6 cellular contexts compared by ENCODE assay signal in genomic region chr19:46660601-46661019, GRCh38. TPM values are rescaled to one million over a fixed set of nuclear protein-coding genes. Genes with fewer than 3 reads are reported as not detected.
A peak's percentile ranks its signal among the peaks of the same experiment; 100 is the strongest.
DNase-seq lines count a peak whose midpoint lies in the region; ATAC-seq and TF ChIP-seq lines count a peak whose summit lies in the region.

No MANE protein-coding gene starts in this region.

- DNase-seq in nephron progenitor cell: no peak
- no peak for DNase-seq in kidney tubule cell (ENCODE audit: low spot score)
- DNase-seq in middle frontal gyrus (ENCODE audit: extremely low spot score, low spot score): no peak

- H3K36me3 Mint-ChIP-seq in brain (peaks cover 22% of the 10 kb centered on the region), nephron progenitor cell (ENCODE audit: low read depth) (peaks cover 14% of the 10 kb centered on the region)

- H3K4me1 Mint-ChIP-seq in brain (peaks cover 52% of the 10 kb centered on the region), nephron progenitor cell (peaks cover 23% of the 10 kb centered on the region)

- H3K4me3 Mint-ChIP-seq in brain (peak overlapping the region; percentile 94 to 98 (median 95)), nephron progenitor cell (peak overlapping the region; percentile 94)

- ATAC-seq in HG02763 (IDR thresholded peaks at IDR 0.05; ENCODE audit: unreplicated experiment): peak; percentile 3
- no peak for ATAC-seq in HG03521 (IDR thresholded peaks at IDR 0.05; ENCODE audit: unreplicated experiment)

- H3K9me3 Mint-ChIP-seq in brain (peaks cover 0 to 8% (median 0%) of the 10 kb centered on the region in 5 experiments), nephron progenitor cell (no peaks in the 10 kb centered on the region)

- H3K27ac Mint-ChIP-seq in brain (peak overlapping the region in 2 of 5 experiments; percentile 27 to 95), nephron progenitor cell (no peak overlapping the region)

- peaks cover 4% of the 10 kb centered on the region for H3K27me3 Mint-ChIP-seq in brain
- peaks cover 16% of the 10 kb centered on the region for H3K27me3 Mint-ChIP-seq in nephron progenitor cell (ENCODE audit: low read depth, poor library complexity)

- TF ChIP-seq CTCF in brain (conservative IDR thresholded peaks at IDR 0.05): no peak
- TF ChIP-seq CTCF in nephron progenitor cell (IDR thresholded peaks at IDR 0.05): no peak

RNA-seq across cellular contexts. Expression of gene DACT3, which starts 0.4 kb away (rescaled TPM):
- polyA plus RNA-seq in brain (ENCODE audit: insufficient read depth, low read depth, low replicate concordance): 27.4 TPM

RNA-seq across cellular contexts. Expression of gene GNG8, which starts 24.6 kb away (rescaled TPM):
- 12.7 TPM for polyA plus RNA-seq in brain (ENCODE audit: insufficient read depth, low read depth, low replicate concordance)

RNA-seq across cellular contexts. Expression of gene PTGIR, which starts 35.7 kb away (rescaled TPM):
- 0.80 TPM for polyA plus RNA-seq in brain (ENCODE audit: insufficient read depth, low read depth, low replicate concordance)

RNA-seq across cellular contexts. Expression of gene PRKD2, which starts 56.3 kb away (rescaled TPM):
- 42.0 TPM for polyA plus RNA-seq in brain (ENCODE audit: insufficient read depth, low read depth, low replicate concordance)

RNA-seq across cellular contexts. Expression of gene CALM3, which starts 59.5 kb away (rescaled TPM):
- polyA plus RNA-seq in brain (ENCODE audit: insufficient read depth, low read depth, low replicate concordance): 789 TPM
